22 cellular contexts compared by ENCODE assay signal in the genomic region with DNA sequence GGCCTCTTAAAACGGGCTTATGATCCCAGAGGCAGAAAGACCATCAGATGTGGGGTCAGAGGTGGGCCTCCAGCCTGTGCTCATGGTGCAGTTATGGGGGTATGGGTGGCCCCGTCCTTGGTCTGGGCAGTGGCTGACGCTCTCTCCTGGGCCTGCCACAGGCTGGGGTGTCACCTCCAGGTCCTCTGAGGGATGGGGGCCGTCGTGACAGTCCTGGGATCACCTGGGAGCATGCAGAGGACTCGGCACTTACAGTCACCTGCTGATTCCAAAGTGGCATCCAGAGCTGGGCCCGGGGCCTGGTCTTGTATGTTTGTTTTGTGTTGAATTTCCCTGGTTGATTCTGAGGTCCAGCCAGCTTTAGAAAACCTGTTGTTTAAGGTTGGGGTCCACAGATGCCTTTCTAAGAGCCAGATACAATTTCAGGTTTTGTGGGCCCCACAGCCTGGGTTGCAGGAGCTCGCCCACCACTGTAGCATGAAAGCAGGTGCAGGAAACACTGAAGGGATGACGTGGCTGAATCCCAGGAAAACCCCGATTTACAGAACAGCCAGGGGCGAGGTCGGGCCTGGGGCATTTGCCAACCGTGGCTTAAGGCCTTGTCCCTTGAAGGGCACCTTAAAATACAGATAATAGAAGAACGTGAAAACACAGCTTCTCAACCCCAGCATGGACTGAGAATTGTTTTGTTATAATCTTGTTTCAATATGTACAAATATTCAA.
DNase-seq lines count a peak whose midpoint lies in the region; ATAC-seq and TF ChIP-seq lines count a peak whose summit lies in the region.
"Had no signal": no experiment of that assay in that cellular context is flagged by ENCODE, and none has a peak within 500 bp of the region (broad histone marks: within the 10 kb centered on the region; RNA-seq: fewer than 3 reads in every experiment).

No MANE protein-coding gene starts in this region.

- no peaks in the 10 kb centered on the region for H3K36me3 ChIP-seq in right atrium auricular region
- H3K36me3 ChIP-seq in colonic mucosa, result no peaks in the 10 kb centered on the region
- H3K36me3 ChIP-seq: MG63, Peyer's patch had no signal

- H3K27me3 ChIP-seq in right atrium auricular region (no peaks in the 10 kb centered on the region), colonic mucosa (no peaks in the 10 kb centered on the region)
- H3K27me3 ChIP-seq: MG63, Peyer's patch had no signal

- peaks cover 9% of the 10 kb centered on the region for H3K27me3 Mint-ChIP-seq in type B pancreatic cell
- H3K27me3 Mint-ChIP-seq in activated CD4-positive, alpha-beta T cell treated with anti-CD3 and anti-CD28 coated beads for 36 hours, result peaks cover 17% of the 10 kb centered on the region

- POLR2A ChIA-PET in activated CD4-positive, alpha-beta T cell treated with anti-CD3 and anti-CD28 coated beads for 36 hours (lab: Charles Lee), result no interaction called here

- H3K4me3 ChIP-seq in right atrium auricular region, result no peak overlapping the region
- no peak overlapping the region for H3K4me3 ChIP-seq in colonic mucosa
- H3K4me3 ChIP-seq: MG63, Peyer's patch had no signal

- CTCF ChIA-PET in activated CD4-positive, alpha-beta T cell treated with anti-CD3 and anti-CD28 coated beads for 36 hours (lab: Charles Lee), result interaction anchor here (0.5 kb wide), 1 partner anchor 270 kb away, joined by 3 read pairs; no protein-coding TSS in a partner anchor

- peaks cover 9% of the 10 kb centered on the region for H3K4me1 Mint-ChIP-seq in type B pancreatic cell (ENCODE audit: unreplicated experiment)
- H3K4me1 Mint-ChIP-seq in activated CD4-positive, alpha-beta T cell treated with anti-CD3 and anti-CD28 coated beads for 36 hours, result no peaks in the 10 kb centered on the region

- DNase-seq in cardiac septum (ENCODE audit: low spot score) (peak; percentile 54), right atrium auricular region (ENCODE audit: low spot score) (no peak), colonic mucosa (peak; percentile 4), mesenteric fat pad (ENCODE audit: low spot score) (peak; percentile 65), type B pancreatic cell (ENCODE audit: extremely low spot score, unreplicated experiment) (peak; percentile 40), NCI-H146 (lab: John Stamatoyannopoulos, UW) (no peak), T-helper 2 cell (no peak)
- no peak for DNase-seq in activated CD4-positive, alpha-beta T cell treated with anti-CD3 and anti-CD28 coated beads for 36 hours
- DNase-seq: ACHN; C1 segment of cervical spinal cord; CD8-positive, alpha-beta memory T cell; DMS79; Kasumi-1; MG63; NCI-H1048; NCI-H1436; NCI-H2029; NCI-H2171; NCI-H446; NCI-H69; Right ventricle myocardium superior had no signal

- H3K9me3 ChIP-seq in right atrium auricular region (peaks cover 0 to 11% of the 10 kb centered on the region in 2 donors), colonic mucosa (no peaks in the 10 kb centered on the region)
- H3K9me3 ChIP-seq: MG63, Peyer's patch had no signal

- intact Hi-C loops in cardiac septum (cut with DNase I), result no loop called here
- intact Hi-C loops in colonic mucosa (cut with DNase I), result no loop called here
- intact Hi-C loops in activated CD4-positive, alpha-beta T cell treated with anti-CD3 and anti-CD28 coated beads for 36 hours (cut with DNase I, micrococcal nuclease), result no loop called here

- H3K4me1 ChIP-seq in right atrium auricular region (peaks cover 0 to 10% of the 10 kb centered on the region in 2 donors), colonic mucosa (no peaks in the 10 kb centered on the region)
- H3K4me1 ChIP-seq: Peyer's patch had no signal

- H3K9ac ChIP-seq in colonic mucosa (ENCODE audit: low read depth in 2 of 2, low read length in 2 of 2), result no peak overlapping the region

- H3K27ac ChIP-seq in right atrium auricular region (no peak overlapping the region), colonic mucosa (no peak overlapping the region)
- H3K27ac ChIP-seq: Peyer's patch had no signal

- H3K27ac Mint-ChIP-seq in type B pancreatic cell, result no peak overlapping the region
- H3K27ac Mint-ChIP-seq in activated CD4-positive, alpha-beta T cell treated with anti-CD3 and anti-CD28 coated beads for 36 hours, result no peak overlapping the region

- TF ChIP-seq CTCF in right atrium auricular region (IDR thresholded peaks at IDR 0.05) (no peak), colonic mucosa (IDR thresholded peaks at IDR 0.05) (no peak), type B pancreatic cell (conservative IDR thresholded peaks at IDR 0.05) (no peak)

- peaks cover 5% of the 10 kb centered on the region for H3K9me3 Mint-ChIP-seq in type B pancreatic cell
- H3K9me3 Mint-ChIP-seq in activated CD4-positive, alpha-beta T cell treated with anti-CD3 and anti-CD28 coated beads for 36 hours (ENCODE audit: low read depth), result no peaks in the 10 kb centered on the region

- H3K4me3 Mint-ChIP-seq in type B pancreatic cell, result no peak overlapping the region
- no peak overlapping the region for H3K4me3 Mint-ChIP-seq in activated CD4-positive, alpha-beta T cell treated with anti-CD3 and anti-CD28 coated beads for 36 hours
- H3K4me3 Mint-ChIP-seq: CD8-positive, alpha-beta memory T cell had no signal

- ATAC-seq in activated CD4-positive, alpha-beta T cell treated with anti-CD3 and anti-CD28 coated beads for 36 hours, result no peak

- H3K36me3 Mint-ChIP-seq in type B pancreatic cell, result peaks cover 4% of the 10 kb centered on the region
- no peaks in the 10 kb centered on the region for H3K36me3 Mint-ChIP-seq in activated CD4-positive, alpha-beta T cell treated with anti-CD3 and anti-CD28 coated beads for 36 hours (ENCODE audit: low read depth)
- H3K36me3 Mint-ChIP-seq: CD8-positive, alpha-beta memory T cell had no signal

Comparison
In these comparisons a context has a peak if more than half of its experiments do, and no peak if none do; other contexts are left out.
1. DNase-seq: peak in cardiac septum (single experiment), colonic mucosa (single experiment), mesenteric fat pad (single experiment) and type B pancreatic cell (single experiment); none in right atrium auricular region (single experiment), activated CD4-positive, alpha-beta T cell treated with anti-CD3 and anti-CD28 coated beads for 36 hours (single experiment), NCI-H146 (single experiment) and T-helper 2 cell (0 of 5).